ENCODE assay signal across 29 cellular contexts in the genomic region with DNA sequence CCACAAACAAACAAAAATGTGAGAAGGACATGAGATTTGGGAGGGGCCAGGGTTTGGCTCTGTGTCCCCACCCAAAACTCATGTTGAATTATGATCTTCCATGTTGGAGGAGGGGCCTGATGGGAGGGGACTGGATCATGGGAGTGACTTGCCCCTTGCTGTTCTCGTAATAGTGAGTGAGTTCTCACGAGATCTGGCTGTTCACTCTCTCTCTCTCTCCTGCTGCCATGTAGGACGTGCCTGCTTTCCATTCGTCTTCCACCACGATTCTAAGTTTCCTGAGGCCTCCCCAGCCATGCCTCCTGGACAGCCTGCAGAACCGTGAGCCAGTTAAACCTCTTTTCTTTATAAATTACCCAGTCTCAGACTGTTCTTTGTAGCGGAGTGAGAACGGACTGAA.
DNase-seq lines count a peak whose midpoint lies in the region; ATAC-seq, FAIRE-seq and TF ChIP-seq lines count a peak whose summit lies in the region.
"Had no signal": no experiment of that assay in that cellular context is flagged by ENCODE, and none has a peak within 500 bp of the region (broad histone marks: within the 10 kb centered on the region; RNA-seq: fewer than 3 reads in every experiment).

No MANE protein-coding gene starts in this region.

- H2AFZ ChIP-seq in K562 (ENCODE audit: low read depth, low read length) = no peak overlapping the region

- POLR2A ChIA-PET in A549 (lab: Yijun Ruan, JAX) (no interaction called here), K562 (lab: Yijun Ruan, JAX) (no interaction called here)

- TF ChIP-seq CTCF in A549 (IDR thresholded peaks at IDR 0.05) = no peak
- no peak for TF ChIP-seq CTCF in K562 (IDR thresholded peaks at IDR 0.05 in 2 of 3, conservative IDR thresholded peaks at IDR 0.05 in 1 of 3; ENCODE audit: insufficient read depth in 2 of 3, low read depth in 1 of 3, low read length in 3 of 3)
- no peak for TF ChIP-seq CTCF in GM10266 (IDR thresholded peaks at IDR 0.05; ENCODE audit: control insufficient read depth, insufficient read depth, low read depth, missing control alignments)

- peak overlapping the region in 2 of 3 donors; percentile 43 to 56 for H3K27ac Mint-ChIP-seq in CD4-positive, CD25-positive, alpha-beta regulatory T cell
- H3K27ac Mint-ChIP-seq: mesothelial cell of epicardium had no signal

- peaks cover 19% of the 10 kb centered on the region for H3K9me3 ChIP-seq in A549
- peaks cover 2 to 11% of the 10 kb centered on the region in 2 experiments for H3K9me3 ChIP-seq in CD4-positive, CD25-positive, alpha-beta regulatory T cell (ENCODE audit: control insufficient read depth in 2 of 2, low read length in 2 of 2)
- H3K9me3 ChIP-seq in K562 (replicated peaks; ENCODE audit: control insufficient read depth, insufficient read depth, low read depth, low read length) = peaks cover 7% of the 10 kb centered on the region; the same call in 1 of the 2 replicates
- H3K9me3 ChIP-seq: prostate gland had no signal

- no peak for TF ChIP-seq RAD21 in A549 (conservative IDR thresholded peaks at IDR 0.05 in 1 of 2, IDR thresholded peaks at IDR 0.05 in 1 of 2)
- no peak for TF ChIP-seq RAD21 in K562 (CRISPR knock-in tag; conservative IDR thresholded peaks at IDR 0.05 in 1 of 2, IDR thresholded peaks at IDR 0.05 in 1 of 2)

- no peak overlapping the region for H3K4me2 ChIP-seq in A549
- H3K4me2 ChIP-seq in K562 (ENCODE audit: insufficient read depth, low read length) = no peak overlapping the region
- H3K4me2 ChIP-seq in mesendoderm (ENCODE audit: low read length) = no peak overlapping the region

- no peak overlapping the region for H3K27ac ChIP-seq in A549
- H3K27ac ChIP-seq in CD4-positive, CD25-positive, alpha-beta regulatory T cell (ENCODE audit: insufficient read depth, low read length, poor library complexity, severe bottlenecking) = no peak overlapping the region
- no peak overlapping the region for H3K27ac ChIP-seq in K562 (ENCODE audit: extremely low read depth, low read depth, low read length)
- H3K27ac ChIP-seq in mesendoderm (ENCODE audit: low read depth, low read length) = no peak overlapping the region
- H3K27ac ChIP-seq: C4-2B, esophagus muscularis mucosa, heart left ventricle, HL-60, prostate gland, transverse colon, WERI-Rb-1 had no signal

- no peak overlapping the region for H2BK120ac ChIP-seq in mesendoderm (ENCODE audit: low read depth, low read length)

- no peaks in the 10 kb centered on the region for H3K79me1 ChIP-seq in mesendoderm (ENCODE audit: low read length)

- peaks cover 0 to 7% (median 1%) of the 10 kb centered on the region in 7 donors for H3K9me3 Mint-ChIP-seq in CD4-positive, CD25-positive, alpha-beta regulatory T cell

- 0 out of 2 replicates have a peak, but pooled peaks cover 4% of the 10 kb centered on the region for H4K20me1 ChIP-seq in K562 (replicated peaks; ENCODE audit: control insufficient read depth, insufficient read depth, low read length)

- H3K56ac ChIP-seq in mesendoderm (ENCODE audit: low read length) = no peak overlapping the region

- no peak overlapping the region for H3K9ac ChIP-seq in K562 (ENCODE audit: insufficient read depth in 1 of 2, low read depth in 2 of 2, low read length in 2 of 2)
- no peak overlapping the region for H3K9ac ChIP-seq in mesendoderm (ENCODE audit: low read length)

- H3K36me3 Mint-ChIP-seq in CD4-positive, CD25-positive, alpha-beta regulatory T cell = no peaks in the 10 kb centered on the region

- H3K4me3 ChIP-seq in A549 (no peak overlapping the region), K562 (no peak overlapping the region), mesendoderm (ENCODE audit: low read length) (no peak overlapping the region)
- no peak overlapping the region for H3K4me3 ChIP-seq in CD4-positive, CD25-positive, alpha-beta regulatory T cell (ENCODE audit: low read depth, low read length)
- H3K4me3 ChIP-seq: esophagus muscularis mucosa, heart left ventricle, prostate gland, transverse colon had no signal

- FAIRE-seq in A549 (lab: Jason Lieb, UNC) (no peak), K562 (lab: Jason Lieb, UNC) (no peak)
- FAIRE-seq: GM18507, kidney had no signal

- DNase-seq in A549 (ENCODE audit: low read depth in 1 of 2, low spot score in 1 of 2) (peak in 1 of 2 experiments; percentile 32), K562 (ENCODE audit: extremely low read depth in 1 of 4, low spot score in 3 of 4) (no peak), mesendoderm (peak; percentile 28), NK-92 (lab: John Stamatoyannopoulos, UW; ENCODE audit: unreplicated experiment) (no peak), HUDEP-2 (lab: John Stamatoyannopoulos, UW; ENCODE audit: unreplicated experiment in 76 of 76) (no peak), GM10266 (ENCODE audit: extremely low spot score) (no peak)
- no peak for DNase-seq in CD4-positive, CD25-positive, alpha-beta regulatory T cell
- DNase-seq: activated CD4-positive, alpha-beta T cell treated with anti-CD3 and anti-CD28 coated beads for 48 hours; activated effector memory CD4-positive, alpha-beta T cell treated with anti-CD3 and anti-CD28 coated beads, Interleukin-2, amount 50 U/mL, for 16 hours; central memory CD4-positive, alpha-beta T cell; foreskin melanocyte; heart left ventricle; Karpas-422; kidney; NCI-H2029; NCI-H526; nucleus accumbens; Right ventricle myocardium superior; stimulated activated CD4-positive, alpha-beta T cell treated with anti-CD3 and anti-CD28 coated beads, Interleukin-15, amount 100 ng/mL, for 24 hours; stimulated activated CD4-positive, alpha-beta T cell treated with anti-CD3 and anti-CD28 coated beads, Interleukin-4, amount 100 ng/mL, for 4 hours; T-helper 9 cell; transverse colon; WERI-Rb-1 had no signal

- CTCF ChIA-PET in A549 (lab: Yijun Ruan, JAX) = interaction anchor here (1.2 to 7.6 kb wide), 4 partner anchors 15 to 275 kb away, joined by 4 to 114 read pairs (median 46); no protein-coding TSS in a partner anchor
- CTCF ChIA-PET in K562 (lab: Yijun Ruan, JAX; ENCODE audit: low intra/inter-chr PET ratio) = interaction anchor here (3.5 kb wide), 1 partner anchor 275 kb away, joined by 52 read pairs; no protein-coding TSS in a partner anchor

- H3K36me3 ChIP-seq in CD4-positive, CD25-positive, alpha-beta regulatory T cell (ENCODE audit: control insufficient read depth, insufficient read depth, low read length) = no peaks in the 10 kb centered on the region
- H3K36me3 ChIP-seq in K562 (ENCODE audit: control insufficient read depth, insufficient read depth, low read length) = no peaks in the 10 kb centered on the region
- no peaks in the 10 kb centered on the region for H3K36me3 ChIP-seq in mesendoderm (ENCODE audit: control insufficient read depth, insufficient read depth, low read length)
- H3K36me3 ChIP-seq: esophagus muscularis mucosa, heart left ventricle, prostate gland, transverse colon, WERI-Rb-1 had no signal

- no TSS peak for BruUV-seq in K562 (replicated peaks; lab: Mats Ljungman, UMichigan)

- no peak overlapping the region for H4K5ac ChIP-seq in mesendoderm (ENCODE audit: low read length)

- no peak overlapping the region for H3K23ac ChIP-seq in mesendoderm (ENCODE audit: low read length)

- no peaks in the 10 kb centered on the region for H3K9me1 ChIP-seq in K562 (ENCODE audit: control insufficient read depth, insufficient read depth, low read length)

- H2BK15ac ChIP-seq in mesendoderm (replicated peaks; ENCODE audit: low read depth) = no peak overlapping the region

- intact Hi-C loops in K562 (cut with micrococcal nuclease) = no loop called here

- H4K8ac ChIP-seq in mesendoderm (ENCODE audit: low read depth, low read length) = no peak overlapping the region

- no peak overlapping the region for H2AK5ac ChIP-seq in mesendoderm (ENCODE audit: low read length)

- peaks cover 4% of the 10 kb centered on the region for H3K27me3 Mint-ChIP-seq in CD4-positive, CD25-positive, alpha-beta regulatory T cell

- no peak overlapping the region for H3K4ac ChIP-seq in mesendoderm (ENCODE audit: low read depth, low read length)

- TF ChIP-seq POLR2A in A549 (IDR thresholded peaks at IDR 0.05; ENCODE audit: low read length) = no peak
- no peak for TF ChIP-seq POLR2A in K562 (conservative IDR thresholded peaks at IDR 0.05)

- H3K79me2 ChIP-seq in K562 (ENCODE audit: control insufficient read depth, insufficient read depth, low read length) = no peaks in the 10 kb centered on the region
- H3K79me2 ChIP-seq in mesendoderm (ENCODE audit: control insufficient read depth, insufficient read depth, low read length) = no peaks in the 10 kb centered on the region

- no peaks in the 10 kb centered on the region for H3K27me3 ChIP-seq in CD4-positive, CD25-positive, alpha-beta regulatory T cell (ENCODE audit: control insufficient read depth, insufficient read depth, low read length)
- H3K27me3 ChIP-seq in K562 (ENCODE audit: control insufficient read depth in 2 of 2, insufficient read depth in 2 of 2, low read length in 2 of 2) (0 out of 5 replicates have a peak, but pooled peaks cover 0 to 5% of the 10 kb centered on the region in 2 experiments), mesendoderm (ENCODE audit: insufficient read depth, low read length, poor library complexity) (no peaks in the 10 kb centered on the region)
- H3K27me3 ChIP-seq: heart left ventricle had no signal

- H3K4me1 ChIP-seq in A549 (peaks cover 16% of the 10 kb centered on the region), K562 (replicated peaks in 1 of 2; ENCODE audit: control insufficient read depth in 2 of 2, insufficient read depth in 2 of 2, low read length in 2 of 2) (peaks cover 0 to 26% of the 10 kb centered on the region in 2 experiments; a peak in 1 of 5 replicates), mesendoderm (ENCODE audit: control insufficient read depth, low read depth, low read length) (no peaks in the 10 kb centered on the region)
- peaks cover 18% of the 10 kb centered on the region for H3K4me1 ChIP-seq in CD4-positive, CD25-positive, alpha-beta regulatory T cell (ENCODE audit: control insufficient read depth, insufficient read depth, low read length, poor library complexity, severe bottlenecking)

- in situ Hi-C loops in K562 (cut with MboI) = loop anchor here (5.0 kb wide), 1 partner anchor 278 kb away; no protein-coding TSS in a partner anchor

- no peak overlapping the region for H2BK5ac ChIP-seq in mesendoderm (ENCODE audit: low read length)

- TF ChIP-seq EP300 in A549 (IDR thresholded peaks at IDR 0.05) (no peak), K562 (IDR thresholded peaks at IDR 0.05; ENCODE audit: low read length) (no peak)

- H3K18ac ChIP-seq in mesendoderm (ENCODE audit: low read length) = no peak overlapping the region

- ATAC-seq in A549 (no peak), K562 (no peak)
- no peak for ATAC-seq in CD4-positive, CD25-positive, alpha-beta regulatory T cell (ENCODE audit: low read depth in 2 of 2)
- ATAC-seq: heart left ventricle had no signal

- H3K4me3 Mint-ChIP-seq in CD4-positive, CD25-positive, alpha-beta regulatory T cell = no peak overlapping the region
- H3K4me3 Mint-ChIP-seq: mesothelial cell of epicardium had no signal

- H3K4me1 Mint-ChIP-seq in CD4-positive, CD25-positive, alpha-beta regulatory T cell = peaks cover 0 to 33% (median 17%) of the 10 kb centered on the region in 4 donors

- 61% methylated on average over 8 of the region's 8 CpGs for WGBS in A549 (ENCODE audit: missing lambda C conversion rate)
- 10% methylated on average over 8 of the region's 8 CpGs for WGBS in K562 (ENCODE audit: insufficient coverage, low coverage, missing lambda C conversion rate)
- no CpG with 5 or more reads among the region's 8 CpGs for WGBS in mesendoderm (ENCODE audit: extremely low coverage, insufficient coverage, low lambda C conversion rate)

Comparison
In these comparisons a context has a peak if more than half of its experiments do, and no peak if none do; other contexts are left out.
1. Of the 35 proteins assayed by ChIP-seq in both K562 and A549: peak only in K562: none; only in A549: none; in both: CHD2 and ZFP36; in neither: 33.